Comparison of ENCODE assay signal across 10 cellular contexts in the genomic region with DNA sequence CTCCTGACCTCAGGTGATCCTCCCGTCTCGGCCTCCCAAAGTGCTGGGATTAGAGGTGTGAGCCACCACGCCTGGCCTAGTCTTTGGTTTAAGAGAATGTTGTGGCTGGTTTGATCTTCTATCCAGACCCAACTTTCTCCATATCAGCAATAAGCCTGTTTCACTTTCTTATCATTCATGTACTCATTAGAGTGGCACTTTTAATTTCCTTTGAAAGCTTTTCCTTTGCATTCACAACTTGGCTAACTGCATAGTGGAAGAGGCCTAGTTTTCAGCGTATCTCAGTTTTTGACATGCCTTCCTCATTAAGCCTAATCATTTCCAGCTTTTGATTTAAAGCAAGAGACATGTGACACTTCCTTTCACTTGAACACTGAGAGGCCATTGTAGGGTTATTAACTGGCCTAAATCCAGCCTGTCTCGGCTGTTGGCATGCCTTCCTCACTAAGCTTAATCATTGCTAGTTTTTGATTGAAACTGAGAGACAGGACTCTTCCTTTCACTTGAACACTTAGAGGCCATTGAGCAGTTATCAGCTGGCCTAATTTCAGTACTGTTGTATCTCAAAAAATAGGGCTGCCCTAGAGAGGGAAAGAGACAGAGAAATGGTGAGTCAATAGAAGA. TPM values are rescaled to one million over a fixed set of nuclear protein-coding genes. Genes with fewer than 3 reads are reported as not detected.
DNase-seq lines count a peak whose midpoint lies in the region; ATAC-seq and TF ChIP-seq lines count a peak whose summit lies in the region.
"Had no signal": no experiment of that assay in that cellular context is flagged by ENCODE, and none has a peak within 500 bp of the region (broad histone marks: within the 10 kb centered on the region; RNA-seq: fewer than 3 reads in every experiment).

No MANE protein-coding gene starts in this region.

- no peak overlapping the region for H3K27ac Mint-ChIP-seq in activated T-cell treated with anti-CD3 and anti-CD28 coated beads, Interleukin-2, amount 50 U/mL, for 72 hours
- H3K27ac Mint-ChIP-seq in brain = peak overlapping the region; percentile 62 to 95 (median 82)

- H3K9ac ChIP-seq in liver (ENCODE audit: low read depth in 1 of 2, low read length in 2 of 2) = no peak overlapping the region

- no peak overlapping the region for H3K4me3 ChIP-seq in liver (ENCODE audit: low read depth in 1 of 3, low read length in 3 of 3)
- no peak overlapping the region for H3K4me3 ChIP-seq in suprapubic skin
- H3K4me3 ChIP-seq: gastroesophageal sphincter had no signal

- H3K27me3 ChIP-seq in liver (ENCODE audit: control insufficient read depth in 4 of 4, insufficient read depth in 4 of 4, low read length in 3 of 4) (no peaks in the 10 kb centered on the region), suprapubic skin (no peaks in the 10 kb centered on the region)
- H3K27me3 ChIP-seq: gastroesophageal sphincter had no signal

- TF ChIP-seq CTCF in brain (conservative IDR thresholded peaks at IDR 0.05) (no peak), liver (IDR thresholded peaks at IDR 0.05; ENCODE audit: low read depth, low read length, missing input control) (no peak), suprapubic skin (IDR thresholded peaks at IDR 0.05) (no peak)

- no peak overlapping the region for H3K27ac ChIP-seq in liver (ENCODE audit: low read depth in 1 of 2, low read length in 2 of 2)
- H3K27ac ChIP-seq in suprapubic skin = peak overlapping the region; percentile 34

- H3K9me3 Mint-ChIP-seq in activated T-cell treated with anti-CD3 and anti-CD28 coated beads, Interleukin-2, amount 50 U/mL, for 72 hours = no peaks in the 10 kb centered on the region
- peaks cover 0 to 7% (median 0%) of the 10 kb centered on the region in 5 experiments for H3K9me3 Mint-ChIP-seq in brain

- H3K4me3 Mint-ChIP-seq in activated T-cell treated with anti-CD3 and anti-CD28 coated beads, Interleukin-2, amount 50 U/mL, for 72 hours = no peak overlapping the region
- peak overlapping the region in 3 of 5 experiments; percentile 5 to 31 (median 30) for H3K4me3 Mint-ChIP-seq in brain

- no peaks in the 10 kb centered on the region for H3K36me3 Mint-ChIP-seq in activated T-cell treated with anti-CD3 and anti-CD28 coated beads, Interleukin-2, amount 50 U/mL, for 72 hours (ENCODE audit: insufficient read depth in 2 of 2)
- H3K36me3 Mint-ChIP-seq in brain = no peaks in the 10 kb centered on the region

- peaks cover 15% of the 10 kb centered on the region for H3K4me1 Mint-ChIP-seq in activated T-cell treated with anti-CD3 and anti-CD28 coated beads, Interleukin-2, amount 50 U/mL, for 72 hours (ENCODE audit: low read depth)
- H3K4me1 Mint-ChIP-seq in brain = peaks cover 14% of the 10 kb centered on the region

- H3K4me1 ChIP-seq in liver (ENCODE audit: control insufficient read depth in 4 of 4, insufficient read depth in 4 of 4, low read length in 3 of 4) (peaks cover 0 to 6% (median 2%) of the 10 kb centered on the region in 4 donors), suprapubic skin (peaks cover 5% of the 10 kb centered on the region)
- H3K4me1 ChIP-seq: gastroesophageal sphincter had no signal

- H3K36me3 ChIP-seq in liver (ENCODE audit: control insufficient read depth in 4 of 4, insufficient read depth in 3 of 4, low read depth in 1 of 4, low read length in 3 of 4) (no peaks in the 10 kb centered on the region), suprapubic skin (no peaks in the 10 kb centered on the region)
- H3K36me3 ChIP-seq: gastroesophageal sphincter had no signal

- WGBS in liver = 59% methylated on average over 5 of the region's 5 CpGs
- WGBS in suprapubic skin = 49% methylated on average over 5 of the region's 5 CpGs

- TF ChIP-seq POLR2A in suprapubic skin (IDR thresholded peaks at IDR 0.05) = no peak

- no peaks in the 10 kb centered on the region for H3K27me3 Mint-ChIP-seq in activated T-cell treated with anti-CD3 and anti-CD28 coated beads, Interleukin-2, amount 50 U/mL, for 72 hours (ENCODE audit: low read depth)
- no peaks in the 10 kb centered on the region for H3K27me3 Mint-ChIP-seq in brain

- TF ChIP-seq RAD21 in liver (IDR thresholded peaks at IDR 0.05) = peak in 1 of 2 donors; percentile 9

- TF ChIP-seq EP300 in suprapubic skin (IDR thresholded peaks at IDR 0.05) = no peak

- peak; percentile 31 to 78 for ATAC-seq in activated T-cell treated with anti-CD3 and anti-CD28 coated beads, Interleukin-2, amount 50 U/mL, for 72 hours (replicated peaks in 1 of 2)
- ATAC-seq in GM21381 (IDR thresholded peaks at IDR 0.05; ENCODE audit: unreplicated experiment) = no peak
- ATAC-seq: gastroesophageal sphincter had no signal

- no peak for DNase-seq in activated T-cell treated with anti-CD3 and anti-CD28 coated beads, Interleukin-2, amount 50 U/mL, for 72 hours
- DNase-seq in activated T-cell treated with anti-CD3 and anti-CD28 coated beads, Interleukin-2, amount 50 U/mL, for 1 hour = no peak
- DNase-seq in suprapubic skin (ENCODE audit: low spot score in 2 of 2) (no peak), NCI-H187 (lab: John Stamatoyannopoulos, UW) (no peak), AG08395 (ENCODE audit: low spot score) (no peak)
- DNase-seq: activated CD4-positive, alpha-beta T cell treated with anti-CD3 and anti-CD28 coated beads, Interleukin-2, amount 50 U/mL, for 4 hours had no signal

- no peaks in the 10 kb centered on the region for H3K9me3 ChIP-seq in liver (ENCODE audit: control insufficient read depth in 4 of 4, low read length in 3 of 4)
- no peaks in the 10 kb centered on the region for H3K9me3 ChIP-seq in suprapubic skin
- H3K9me3 ChIP-seq: gastroesophageal sphincter had no signal

TF ChIP-seq in liver, 16 proteins besides CTCF, POLR2A, EP300 and RAD21:
- TF ChIP-seq NR2F2 (IDR thresholded peaks at IDR 0.05) (peak; percentile 11), RXRA (IDR thresholded peaks at IDR 0.05) (peak in 1 of 2 donors; percentile 6), EGR1 (IDR thresholded peaks at IDR 0.05; ENCODE audit: low read depth in 2 of 2) (no peak), SP1 (IDR thresholded peaks at IDR 0.05) (peak; percentile 53), GABPA (IDR thresholded peaks at IDR 0.05 in 1 of 2, conservative IDR thresholded peaks at IDR 0.05 in 1 of 2) (no peak), JUND (IDR thresholded peaks at IDR 0.05) (no peak), HNF4A (conservative IDR thresholded peaks at IDR 0.05) (no peak), FOXA2 (IDR thresholded peaks at IDR 0.05) (no peak), YY1 (IDR thresholded peaks at IDR 0.05) (peak; percentile 68)
- TF ChIP-seq, protein P1, sequence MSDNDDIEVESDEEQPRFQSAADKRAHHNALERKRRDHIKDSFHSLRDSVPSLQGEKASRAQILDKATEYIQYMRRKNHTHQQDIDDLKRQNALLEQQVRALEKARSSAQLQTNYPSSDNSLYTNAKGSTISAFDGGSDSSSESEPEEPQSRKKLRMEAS (IDR thresholded peaks at IDR 0.05) = no peak

RNA-seq across cellular contexts. Expression of a gene that starts 13.1 kb away (rescaled TPM):
- 1,000 to 10,000 TPM; 3,380 to 3,455 TPM for total RNA-seq in activated T-cell treated with anti-CD3 and anti-CD28 coated beads, Interleukin-2, amount 50 U/mL, for 72 hours
- 2,313 TPM for polyA plus RNA-seq in brain (ENCODE audit: insufficient read depth, low read depth, low replicate concordance)
- 1,000 to 10,000 TPM in 1 of 2 donors, 100 to 1,000 TPM in 1; 998 to 1,767 TPM for total RNA-seq in liver
- 1,000 to 10,000 TPM in 1 of 2 donors, 100 to 1,000 TPM in 1; 580 to 1,370 TPM for polyA plus RNA-seq in liver
- 1,000 to 10,000 TPM; 2,537 to 3,396 (median 3,080) TPM for total RNA-seq in suprapubic skin

RNA-seq across cellular contexts. Expression of a gene that starts 17.2 kb away (rescaled TPM):
- total RNA-seq in activated T-cell treated with anti-CD3 and anti-CD28 coated beads, Interleukin-2, amount 50 U/mL, for 72 hours = 1 to 10 TPM; 4.4 to 5.3 TPM
- polyA plus RNA-seq in brain (ENCODE audit: insufficient read depth, low read depth, low replicate concordance) (55.1 TPM), liver (1 to 10 TPM; 3.6 to 6.7 TPM)
- total RNA-seq in liver (10 to 100 TPM in 1 of 2 donors, 1 to 10 TPM in 1; 1.8 to 21.9 TPM), suprapubic skin (10 to 100 TPM; 34.6 to 52.5 (median 44.3) TPM)

Comparison
In these comparisons a context has a peak if more than half of its experiments do, and no peak if none do; other contexts are left out.
1. H3K4me3 Mint-ChIP-seq: peak in brain (3 of 5); none in activated T-cell treated with anti-CD3 and anti-CD28 coated beads, Interleukin-2, amount 50 U/mL, for 72 hours (0 of 2).